1 cellular context compared by ENCODE assay signal in the genomic region with DNA sequence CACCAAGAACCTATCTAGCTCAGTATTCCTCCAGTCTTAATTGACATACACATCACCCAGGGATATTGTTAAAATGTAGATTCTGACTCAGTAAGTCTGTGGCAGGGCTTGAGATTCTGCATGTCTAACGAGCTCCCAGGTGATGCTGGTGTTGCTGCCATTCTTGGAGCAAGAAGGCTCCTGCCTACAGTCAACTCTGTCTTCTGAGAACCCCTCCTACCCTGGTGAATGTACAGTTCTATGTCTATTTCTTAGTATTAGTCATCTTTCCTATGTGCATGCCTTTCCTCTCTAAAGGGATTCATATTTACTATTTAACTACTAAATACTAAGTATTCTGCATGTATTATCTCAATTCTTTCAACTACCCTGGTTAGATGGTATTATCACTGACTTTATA.
TF ChIP-seq lines count a peak whose summit lies in the region.

No MANE protein-coding gene starts in this region.

TF ChIP-seq in K562, 482 proteins besides CTCF, POLR2A, EP300 and RAD21 (continued from another document):
- TF ChIP-seq, protein P1, sequence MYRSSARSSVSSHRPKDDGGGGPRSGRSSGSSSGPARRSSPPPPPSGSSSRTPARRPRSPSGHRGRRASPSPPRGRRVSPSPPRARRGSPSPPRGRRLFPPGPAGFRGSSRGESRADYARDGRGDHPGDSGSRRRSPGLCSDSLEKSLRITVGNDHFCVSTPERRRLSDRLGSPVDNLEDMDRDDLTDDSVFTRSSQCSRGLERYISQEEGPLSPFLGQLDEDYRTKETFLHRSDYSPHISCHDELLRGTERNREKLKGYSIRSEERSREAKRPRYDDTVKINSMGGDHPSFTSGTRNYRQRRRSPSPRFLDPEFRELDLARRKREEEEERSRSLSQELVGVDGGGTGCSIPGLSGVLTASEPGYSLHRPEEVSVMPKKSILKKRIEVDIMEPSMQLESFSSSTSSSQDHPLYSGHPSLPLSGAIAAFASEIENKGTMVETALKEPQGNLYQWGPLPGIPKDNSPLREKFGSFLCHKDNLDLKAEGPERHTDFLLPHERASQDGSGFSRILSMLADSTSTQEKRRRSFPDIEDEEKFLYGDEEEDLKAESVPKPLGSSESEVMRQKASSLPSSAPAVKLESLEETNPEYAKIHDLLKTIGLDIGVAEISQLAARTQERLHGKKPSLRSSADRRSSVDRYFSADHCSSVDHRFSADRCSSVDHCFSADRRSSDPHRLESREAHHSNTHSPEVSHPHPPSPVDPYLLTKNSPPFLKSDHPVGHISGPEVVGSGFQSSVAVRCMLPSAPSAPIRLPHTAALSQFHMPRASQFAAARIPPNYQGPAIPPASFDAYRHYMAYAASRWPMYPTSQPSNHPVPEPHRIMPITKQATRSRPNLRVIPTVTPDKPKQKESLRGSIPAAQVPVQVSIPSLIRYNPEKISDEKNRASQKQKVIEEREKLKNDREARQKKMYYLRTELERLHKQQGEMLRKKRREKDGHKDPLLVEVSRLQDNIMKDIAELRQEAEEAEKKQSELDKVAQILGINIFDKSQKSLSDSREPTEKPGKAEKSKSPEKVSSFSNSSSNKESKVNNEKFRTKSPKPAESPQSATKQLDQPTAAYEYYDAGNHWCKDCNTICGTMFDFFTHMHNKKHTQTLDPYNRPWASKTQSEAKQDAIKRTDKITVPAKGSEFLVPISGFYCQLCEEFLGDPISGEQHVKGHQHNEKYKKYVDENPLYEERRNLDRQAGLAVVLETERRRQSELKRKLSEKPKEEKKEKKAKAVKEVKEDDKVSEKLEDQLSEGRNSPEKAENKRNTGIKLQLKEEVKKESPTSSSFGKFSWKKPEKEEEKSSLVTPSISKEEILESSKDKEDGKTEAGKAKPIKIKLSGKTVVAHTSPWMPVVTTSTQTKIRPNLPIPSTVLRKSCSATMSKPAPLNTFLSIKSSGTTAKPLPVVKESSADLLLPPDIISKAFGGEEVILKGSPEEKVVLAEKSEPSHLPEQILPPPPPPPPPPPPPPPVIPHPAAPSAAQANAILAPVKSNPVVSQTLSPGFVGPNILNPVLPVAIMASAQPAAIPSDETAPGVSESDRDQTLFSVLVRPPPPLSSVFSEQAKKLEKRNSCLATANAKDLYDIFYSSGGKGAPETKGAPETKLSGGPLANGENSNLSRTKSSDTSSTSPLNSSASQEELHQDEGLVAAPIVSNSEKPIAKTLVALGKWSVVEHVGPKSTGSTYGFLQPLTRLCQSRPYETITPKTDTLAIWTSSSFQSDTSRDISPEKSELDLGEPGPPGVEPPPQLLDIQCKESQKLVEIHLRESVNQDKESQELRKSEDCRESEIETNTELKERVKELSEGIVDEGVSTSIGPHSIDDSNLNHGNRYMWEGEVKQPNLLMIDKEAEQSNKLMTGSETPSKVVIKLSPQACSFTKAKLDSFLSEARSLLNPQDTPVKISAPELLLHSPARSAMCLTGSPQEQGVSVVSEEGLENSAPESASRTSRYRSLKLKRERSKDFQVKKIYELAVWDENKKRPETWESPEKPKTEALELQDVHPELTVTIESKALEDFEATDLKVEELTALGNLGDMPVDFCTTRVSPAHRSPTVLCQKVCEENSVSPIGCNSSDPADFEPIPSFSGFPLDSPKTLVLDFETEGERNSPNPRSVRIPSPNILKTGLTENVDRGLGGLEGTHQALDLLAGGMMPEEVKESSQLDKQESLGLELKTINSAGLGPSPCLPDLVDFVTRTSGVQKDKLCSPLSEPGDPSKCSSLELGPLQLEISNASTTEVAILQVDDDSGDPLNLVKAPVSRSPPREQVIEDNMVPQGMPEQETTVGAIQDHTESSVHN (IDR thresholded peaks at IDR 0.05; ENCODE audit: borderline replicate concordance in 1 of 2, low read depth in 1 of 2): no peak
- no peak for TF ChIP-seq NFYB (IDR thresholded peaks at IDR 0.05; ENCODE audit: extremely low read depth, insufficient read length)
- no peak for TF ChIP-seq PTRF (tag; IDR thresholded peaks at IDR 0.05)
- no peak for TF ChIP-seq SMARCA5 (IDR thresholded peaks at IDR 0.05)
- no peak for TF ChIP-seq MYBL2 (IDR thresholded peaks at IDR 0.05; ENCODE audit: low read depth)
- no peak for TF ChIP-seq MYBL2 (CRISPR knock-in tag; IDR thresholded peaks at IDR 0.05; ENCODE audit: borderline replicate concordance)
